In the genomic region with DNA sequence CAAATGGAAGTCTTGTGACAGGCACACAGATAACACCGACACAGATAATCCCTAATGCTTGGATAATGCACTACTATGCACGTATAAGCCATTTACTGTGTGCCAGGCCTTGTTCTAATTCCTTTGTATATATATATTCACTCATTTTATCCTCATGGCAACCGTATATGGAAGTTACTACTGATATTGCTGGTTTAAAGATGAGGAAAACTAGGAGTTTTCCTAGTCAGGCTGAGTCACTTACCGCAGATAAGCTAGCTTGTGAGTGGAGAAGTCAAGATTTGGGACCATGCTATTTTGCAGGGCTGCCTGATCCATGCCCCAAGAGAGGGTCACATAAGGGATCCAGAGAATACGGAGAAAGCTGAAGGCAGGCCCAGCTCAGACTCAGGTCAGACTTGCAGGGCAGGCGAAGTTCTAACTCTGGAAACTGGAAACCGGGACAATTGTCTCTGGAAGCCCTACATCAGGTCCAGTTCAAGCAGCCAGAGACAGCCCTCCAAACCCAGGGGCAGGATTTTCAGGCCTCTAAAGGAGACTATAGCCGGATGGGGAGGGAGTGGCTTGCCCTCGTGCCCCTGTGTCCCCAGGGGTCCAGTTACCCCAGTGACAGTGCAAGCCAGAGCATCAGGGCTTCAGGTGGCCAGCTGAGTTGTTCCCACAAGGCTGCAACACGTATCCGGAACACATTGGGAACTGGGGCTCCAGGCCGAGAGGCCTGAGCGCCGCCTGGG, we compare ENCODE assay signal across 11 cellular contexts.
A peak's percentile ranks its signal among the peaks of the same experiment; 100 is the strongest.
DNase-seq lines count a peak whose midpoint lies in the region; ATAC-seq and TF ChIP-seq lines count a peak whose summit lies in the region.
"Had no signal": no experiment of that assay in that cellular context is flagged by ENCODE, and none has a peak within 500 bp of the region (broad histone marks: within the 10 kb centered on the region; RNA-seq: fewer than 3 reads in every experiment).

No MANE protein-coding gene starts in this region.

- peak overlapping the region; percentile 64; the same call in 1 of the 2 replicates for H3K4me2 ChIP-seq in KMS-11

- H2AFZ ChIP-seq in KMS-11 (ENCODE audit: low read depth): peak overlapping the region; percentile 94

- TF ChIP-seq CTCF in left ventricle myocardium inferior (IDR thresholded peaks at IDR 0.05; ENCODE audit: borderline replicate concordance): no peak
- no peak for TF ChIP-seq CTCF in KMS-11 (conservative IDR thresholded peaks at IDR 0.05; ENCODE audit: low read depth, low read length)
- TF ChIP-seq CTCF in foreskin keratinocyte (conservative IDR thresholded peaks at IDR 0.05): no peak
- TF ChIP-seq CTCF in uterus (IDR thresholded peaks at IDR 0.05): no peak

- no peak for DNase-seq in left ventricle myocardium inferior
- no peak for DNase-seq in Right ventricle myocardium inferior (ENCODE audit: missing footprints)
- no peak for DNase-seq in foreskin keratinocyte
- DNase-seq in uterus: no peak
- no peak for DNase-seq in GDM1 (lab: John Stamatoyannopoulos, UW)
- DNase-seq in T-helper 2 cell treated with Interferon-gamma antibody and Interleukin-4, amounts not matched to agents 5 μg/mL and 100 μg/mL, for 36 hours (ENCODE audit: low spot score): no peak
- no peak for DNase-seq in activated CD4-positive, alpha-beta T cell treated with anti-CD3 and anti-CD28 coated beads, Interleukin-2, amount 50 U/mL, for 1 hour
- DNase-seq: NCI-H2171 had no signal

- no peaks in the 10 kb centered on the region for H3K9me3 ChIP-seq in left ventricle myocardium inferior (replicated peaks)
- H3K9me3 ChIP-seq in uterus: no peaks in the 10 kb centered on the region

- no peak for TF ChIP-seq POLR2A in uterus (IDR thresholded peaks at IDR 0.05)

- H3K9ac ChIP-seq in KMS-11: peak overlapping the region; percentile 50; the same call in 1 of the 2 replicates

- no peaks in the 10 kb centered on the region for H3K9me3 Mint-ChIP-seq in T-helper 2 cell treated with Interferon-gamma antibody and Interleukin-4, amounts not matched to agents 5 μg/mL and 100 μg/mL, for 36 hours
- H3K9me3 Mint-ChIP-seq: activated naive CD4-positive, alpha-beta T cell treated with anti-CD3 and anti-CD28 coated beads, Interleukin-2, amount 50 U/mL, for 72 hours had no signal

- intact Hi-C loops in left ventricle myocardium inferior (cut with micrococcal nuclease) (loop anchor here (1.0 to 10.0 kb wide), 2 partner anchors 39 to 955 kb away; no protein-coding TSS in a partner anchor), Right ventricle myocardium inferior (cut with DNase I) (loop anchor here (2.0 to 10.0 kb wide), 5 partner anchors 121 to 1088 kb away; a partner anchor contains a TSS), uterus (cut with DNase I; ENCODE audit: low total_unique reads) (loop anchor here (2.0 to 10.0 kb wide), 2 partner anchors 957 to 1555 kb away; a partner anchor contains a TSS)

- H3K4me3 ChIP-seq in left ventricle myocardium inferior (no peak overlapping the region), KMS-11 (IDR thresholded peaks at IDR 0.05; ENCODE audit: insufficient read depth, low read depth, low read length) (no peak overlapping the region), uterus (no peak overlapping the region)

- no peaks in the 10 kb centered on the region for H3K79me2 ChIP-seq in KMS-11 (ENCODE audit: insufficient read depth, low read depth)

- no peak for ATAC-seq in Right ventricle myocardium inferior
- peak; percentile 6 for ATAC-seq in foreskin keratinocyte

- no peaks in the 10 kb centered on the region for H3K4me1 Mint-ChIP-seq in T-helper 2 cell treated with Interferon-gamma antibody and Interleukin-4, amounts not matched to agents 5 μg/mL and 100 μg/mL, for 36 hours (ENCODE audit: low read depth)

- no peaks in the 10 kb centered on the region for H3K36me3 Mint-ChIP-seq in T-helper 2 cell treated with Interferon-gamma antibody and Interleukin-4, amounts not matched to agents 5 μg/mL and 100 μg/mL, for 36 hours (ENCODE audit: low read depth)
- H3K36me3 Mint-ChIP-seq: activated naive CD4-positive, alpha-beta T cell treated with anti-CD3 and anti-CD28 coated beads, Interleukin-2, amount 50 U/mL, for 72 hours; naive thymus-derived CD8-positive, alpha-beta T cell had no signal

- no peak overlapping the region for H3K27ac Mint-ChIP-seq in T-helper 2 cell treated with Interferon-gamma antibody and Interleukin-4, amounts not matched to agents 5 μg/mL and 100 μg/mL, for 36 hours
- H3K27ac Mint-ChIP-seq: activated naive CD4-positive, alpha-beta T cell treated with anti-CD3 and anti-CD28 coated beads, Interleukin-2, amount 50 U/mL, for 72 hours had no signal

- no peaks in the 10 kb centered on the region for H4K20me1 ChIP-seq in KMS-11 (ENCODE audit: insufficient read depth)

- H3K4me3 Mint-ChIP-seq in T-helper 2 cell treated with Interferon-gamma antibody and Interleukin-4, amounts not matched to agents 5 μg/mL and 100 μg/mL, for 36 hours: no peak overlapping the region
- H3K4me3 Mint-ChIP-seq: naive thymus-derived CD8-positive, alpha-beta T cell had no signal

- H3K27me3 ChIP-seq in left ventricle myocardium inferior (ENCODE audit: low read depth) (no peaks in the 10 kb centered on the region), KMS-11 (ENCODE audit: insufficient read depth, low read depth) (no peaks in the 10 kb centered on the region), foreskin keratinocyte (peaks cover 3% of the 10 kb centered on the region), uterus (no peaks in the 10 kb centered on the region)

- H3K36me3 ChIP-seq in left ventricle myocardium inferior (no peaks in the 10 kb centered on the region), KMS-11 (ENCODE audit: insufficient read depth) (no peaks in the 10 kb centered on the region), uterus (no peaks in the 10 kb centered on the region)

- H3K27me3 Mint-ChIP-seq in T-helper 2 cell treated with Interferon-gamma antibody and Interleukin-4, amounts not matched to agents 5 μg/mL and 100 μg/mL, for 36 hours (ENCODE audit: low read depth): peaks cover 22% of the 10 kb centered on the region

- peak overlapping the region; percentile 84 for H3K27ac ChIP-seq in left ventricle myocardium inferior (replicated peaks)
- H3K27ac ChIP-seq in KMS-11: no peak overlapping the region
- no peak overlapping the region for H3K27ac ChIP-seq in foreskin keratinocyte
- peak overlapping the region; percentile 20 to 76 for H3K27ac ChIP-seq in uterus

- H3K4me1 ChIP-seq in left ventricle myocardium inferior: peaks cover 20% of the 10 kb centered on the region
- peaks cover 3% of the 10 kb centered on the region for H3K4me1 ChIP-seq in KMS-11 (ENCODE audit: low read depth, poor library complexity, severe bottlenecking)
- no peaks in the 10 kb centered on the region for H3K4me1 ChIP-seq in foreskin keratinocyte
- H3K4me1 ChIP-seq in uterus: peaks cover 0 to 4% of the 10 kb centered on the region in 2 donors

Comparison
In these comparisons a context has a peak if more than half of its experiments do, and no peak if none do; other contexts are left out.
1. H3K27ac ChIP-seq: peak in left ventricle myocardium inferior (single experiment) and uterus (2 of 2); none in KMS-11 (single experiment) and foreskin keratinocyte (single experiment).